In the genomic region with DNA sequence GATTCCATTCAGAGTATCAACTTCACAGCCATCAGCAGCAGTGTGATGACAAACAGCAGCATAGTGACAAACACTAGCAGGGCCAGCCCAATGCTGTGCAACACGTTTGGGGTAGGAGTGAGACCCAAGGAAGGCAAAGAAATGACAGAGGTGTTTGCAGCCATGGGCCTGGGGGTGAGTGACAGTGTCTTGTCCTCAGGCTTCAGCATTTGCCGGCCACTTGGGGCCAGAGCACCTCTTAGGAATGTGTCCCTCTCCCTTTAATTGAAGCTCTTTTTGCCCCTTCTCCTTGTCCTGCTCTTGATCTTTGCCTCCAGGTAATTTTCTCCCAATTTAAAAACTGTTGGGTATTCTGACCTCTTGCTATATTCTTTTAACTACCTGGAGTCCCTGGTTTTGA, we compare ENCODE assay signal across 23 cellular contexts.
DNase-seq lines count a peak whose midpoint lies in the region; ATAC-seq, FAIRE-seq and TF ChIP-seq lines count a peak whose summit lies in the region.
"Had no signal": no experiment of that assay in that cellular context is flagged by ENCODE, and none has a peak within 500 bp of the region (broad histone marks: within the 10 kb centered on the region; RNA-seq: fewer than 3 reads in every experiment).

No MANE protein-coding gene starts in this region.

- no peak overlapping the region for H3K4me2 ChIP-seq in GM23338
- no peak overlapping the region for H3K4me2 ChIP-seq in neural progenitor cell
- H3K4me2 ChIP-seq in PC-3 (ENCODE audit: low read length): no peak overlapping the region
- H3K4me2 ChIP-seq in HepG2 (ENCODE audit: low read depth, low read length): no peak overlapping the region
- H3K4me2 ChIP-seq: A549; BLaER1 treated with 17β-estradiol and CSF1 and Interleukin-3, amounts not matched to agents 10 nM and 100 nM had no signal

- TF ChIP-seq CTCF in GM23338 (conservative IDR thresholded peaks at IDR 0.05; ENCODE audit: low read depth in 2 of 2): no peak
- TF ChIP-seq CTCF in neural progenitor cell (IDR thresholded peaks at IDR 0.05): no peak
- TF ChIP-seq CTCF in PC-3 (conservative IDR thresholded peaks at IDR 0.05; ENCODE audit: low read depth, low read length): no peak
- TF ChIP-seq CTCF in HepG2 (CRISPR knock-in tag; IDR thresholded peaks at IDR 0.05): no peak

- H3K4me1 ChIP-seq in GM23338 (ENCODE audit: insufficient read depth) (peaks cover 5% of the 10 kb centered on the region; the same call in 1 of the 2 replicates), neural progenitor cell (no peaks in the 10 kb centered on the region), PC-3 (ENCODE audit: insufficient read depth, low read length) (no peaks in the 10 kb centered on the region), HepG2 (ENCODE audit: insufficient read depth, low read length) (no peaks in the 10 kb centered on the region)
- H3K4me1 ChIP-seq: A549; BLaER1 treated with 17β-estradiol and CSF1 and Interleukin-3, amounts not matched to agents 10 nM and 100 nM; HAP-1 had no signal

- peaks cover 8% of the 10 kb centered on the region for H3K4me1 Mint-ChIP-seq in GM23338
- H3K4me1 Mint-ChIP-seq in neural progenitor cell: no peaks in the 10 kb centered on the region
- H3K4me1 Mint-ChIP-seq: CD14-positive monocyte; CD8-positive, alpha-beta memory T cell had no signal

- H3K36me3 ChIP-seq in GM23338 (ENCODE audit: insufficient read depth) (0 out of 2 replicates have a peak, but pooled peaks cover 7% of the 10 kb centered on the region), neural progenitor cell (no peaks in the 10 kb centered on the region), PC-3 (ENCODE audit: low read depth, low read length) (no peaks in the 10 kb centered on the region), HepG2 (replicated peaks in 1 of 2; ENCODE audit: control insufficient read depth in 1 of 2, insufficient read depth in 2 of 2, low read length in 2 of 2) (no peaks in the 10 kb centered on the region)
- H3K36me3 ChIP-seq: BLaER1 treated with 17β-estradiol and CSF1 and Interleukin-3, amounts not matched to agents 10 nM and 100 nM; HAP-1 had no signal

- H3K27me3 Mint-ChIP-seq in GM23338 (ENCODE audit: insufficient read depth, low read depth, poor library complexity): peaks cover 2% of the 10 kb centered on the region
- H3K27me3 Mint-ChIP-seq in neural progenitor cell (ENCODE audit: insufficient read depth, low read depth): peaks cover 2% of the 10 kb centered on the region
- H3K27me3 Mint-ChIP-seq: CD4-positive, alpha-beta T cell; CD8-positive, alpha-beta memory T cell had no signal

- H3K9me2 ChIP-seq in GM23338 (ENCODE audit: insufficient read depth): peaks cover 14% of the 10 kb centered on the region; the same call in 1 of the 2 replicates
- H3K9me2 ChIP-seq in PC-3 (replicated peaks; ENCODE audit: low read length): no peaks in the 10 kb centered on the region

- H3F3A ChIP-seq in GM23338 (replicated peaks; ENCODE audit: low read depth) (no peaks in the 10 kb centered on the region), neural progenitor cell (ENCODE audit: low read depth) (no peaks in the 10 kb centered on the region), PC-3 (ENCODE audit: low read length, unreplicated experiment) (no peaks in the 10 kb centered on the region)

- WGBS in HepG2 (ENCODE audit: low lambda C conversion rate): 25% methylated on average over 1 of the region's 2 CpGs

- POLR2A ChIA-PET in PC-3 (lab: Charles Lee; ENCODE audit: unreplicated experiment): no interaction called here
- POLR2A ChIA-PET in HepG2 (lab: Yijun Ruan, JAX): no interaction called here

- H2AFZ ChIP-seq in GM23338: no peak overlapping the region
- H2AFZ ChIP-seq in neural progenitor cell (replicated peaks): peak overlapping the region; percentile 26
- H2AFZ ChIP-seq in PC-3 (ENCODE audit: low read length): no peak overlapping the region
- H2AFZ ChIP-seq in HepG2 (ENCODE audit: low read length): no peak overlapping the region
- H2AFZ ChIP-seq: GM23248 had no signal

- TF ChIP-seq EP300 in HepG2 (IDR thresholded peaks at IDR 0.05; ENCODE audit: low read depth in 2 of 2, low read length in 2 of 2): no peak
- TF ChIP-seq EP300 in HepG2 (CRISPR knock-in tag; IDR thresholded peaks at IDR 0.05; ENCODE audit: borderline replicate concordance): no peak

- no peak for TF ChIP-seq POLR2A in HepG2 (IDR thresholded peaks at IDR 0.05; ENCODE audit: insufficient read depth in 1 of 2, low read depth in 2 of 2, low read length in 2 of 2)

- H4K20me1 ChIP-seq in GM23338 (replicated peaks; ENCODE audit: insufficient read depth) (no peaks in the 10 kb centered on the region), neural progenitor cell (ENCODE audit: low read depth) (no peaks in the 10 kb centered on the region), PC-3 (ENCODE audit: low read length) (no peaks in the 10 kb centered on the region), HepG2 (ENCODE audit: insufficient read depth, low read length) (no peaks in the 10 kb centered on the region)
- H4K20me1 ChIP-seq: BLaER1 treated with 17β-estradiol and CSF1 and Interleukin-3, amounts not matched to agents 10 nM and 100 nM had no signal

- intact Hi-C loops in PC-3 (cut with micrococcal nuclease): no loop called here
- intact Hi-C loops in HepG2 (cut with micrococcal nuclease; ENCODE audit: unreplicated experiment): no loop called here

- H3K27ac ChIP-seq in GM23338 (ENCODE audit: low read depth) (no peak overlapping the region), neural progenitor cell (no peak overlapping the region), PC-3 (ENCODE audit: low read length) (no peak overlapping the region), HepG2 (ENCODE audit: extremely low read length, insufficient read depth, low read length) (no peak overlapping the region)
- H3K27ac ChIP-seq: A549; BLaER1 treated with 17β-estradiol and CSF1 and Interleukin-3, amounts not matched to agents 10 nM and 100 nM; GM23248 had no signal

- H3K4me3 Mint-ChIP-seq in GM23338 (no peak overlapping the region), neural progenitor cell (no peak overlapping the region)
- H3K4me3 Mint-ChIP-seq: CD14-positive monocyte; CD4-positive, alpha-beta T cell; CD8-positive, alpha-beta memory T cell; HFFc6 had no signal

- H3K9me3 Mint-ChIP-seq in GM23338: peaks cover 36% of the 10 kb centered on the region
- H3K9me3 Mint-ChIP-seq in neural progenitor cell: peaks cover 3% of the 10 kb centered on the region

- no peak overlapping the region for H3K27ac Mint-ChIP-seq in GM23338
- peak overlapping the region; percentile 18 for H3K27ac Mint-ChIP-seq in neural progenitor cell
- H3K27ac Mint-ChIP-seq: CD14-positive monocyte; CD4-positive, alpha-beta T cell; CD8-positive, alpha-beta memory T cell; HFFc6 had no signal

- H3K4me3 ChIP-seq in GM23338 (no peak overlapping the region), neural progenitor cell (no peak overlapping the region), PC-3 (ENCODE audit: low read length) (no peak overlapping the region), HepG2 (replicated peaks in 1 of 3; ENCODE audit: insufficient read depth in 1 of 3, low read depth in 2 of 3, low read length in 3 of 3) (no peak overlapping the region)
- H3K4me3 ChIP-seq: A549; BLaER1 treated with 17β-estradiol and CSF1 and Interleukin-3, amounts not matched to agents 10 nM and 100 nM; GM23248; HAP-1 had no signal

- H3K36me3 Mint-ChIP-seq in GM23338 (ENCODE audit: low read depth): peaks cover 43% of the 10 kb centered on the region
- H3K36me3 Mint-ChIP-seq in neural progenitor cell: no peaks in the 10 kb centered on the region
- H3K36me3 Mint-ChIP-seq: CD14-positive monocyte; CD8-positive, alpha-beta memory T cell had no signal

- ATAC-seq in GM23338 (peak; percentile 23; the same call in 1 of the 3 replicates), PC-3 (no peak), HepG2 (no peak)
- no peak for ATAC-seq in activated CD4-positive, CD25-positive, alpha-beta regulatory T cell treated with anti-CD3 and anti-CD28 coated beads, Interleukin-2, amount 50 U/mL, for 24 hours
- ATAC-seq: A549 had no signal

- H3K9ac ChIP-seq in neural progenitor cell (no peak overlapping the region), PC-3 (ENCODE audit: low read length) (no peak overlapping the region), HepG2 (ENCODE audit: insufficient read depth, low read depth, low read length) (no peak overlapping the region)
- H3K9ac ChIP-seq: BLaER1 treated with 17β-estradiol and CSF1 and Interleukin-3, amounts not matched to agents 10 nM and 100 nM; GM23248 had no signal

- CTCF ChIA-PET in PC-3 (lab: Charles Lee) (no interaction called here), HepG2 (lab: Yijun Ruan, JAX; ENCODE audit: low intra/inter-chr PET ratio, low total read pairs) (no interaction called here)

- H3K27me3 ChIP-seq in GM23338 (ENCODE audit: insufficient read depth) (no peaks in the 10 kb centered on the region), neural progenitor cell (no peaks in the 10 kb centered on the region), PC-3 (ENCODE audit: low read length) (no peaks in the 10 kb centered on the region), HepG2 (ENCODE audit: control insufficient read depth in 1 of 2, insufficient read depth in 2 of 2, low read length in 2 of 2) (no peaks in the 10 kb centered on the region)
- H3K27me3 ChIP-seq: BE2C; BLaER1 treated with 17β-estradiol and CSF1 and Interleukin-3, amounts not matched to agents 10 nM and 100 nM had no signal

- DNase-seq in GM23338 (ENCODE audit: low spot score) (no peak), islet precursor cell (peak; percentile 61), neural progenitor cell (ENCODE audit: low spot score) (no peak), amniotic stem cell (lab: John Stamatoyannopoulos, UW) (no peak), PC-3 (no peak), HepG2 (ENCODE audit: low spot score) (no peak)
- DNase-seq: 8988T; ACHN; AML-193; BE2C; CD4-positive, alpha-beta T cell; CD8-positive, alpha-beta memory T cell; DMS53; DMS79 treated with DMSO at 0.1 percent for 48 hours; GM23248; HFFc6 had no signal

- no peak for FAIRE-seq in HepG2 (lab: Jason Lieb, UNC)
- FAIRE-seq: A549, G401.6, GM12892 had no signal

- H3K9me3 ChIP-seq in neural progenitor cell (ENCODE audit: low read depth): no peaks in the 10 kb centered on the region
- H3K9me3 ChIP-seq in PC-3 (ENCODE audit: low read length): no peaks in the 10 kb centered on the region
- H3K9me3 ChIP-seq in HepG2 (ENCODE audit: low read length): 0 out of 2 replicates have a peak, but pooled peaks cover 4% of the 10 kb centered on the region
- H3K9me3 ChIP-seq: A549 had no signal

- no peak for TF ChIP-seq RAD21 in HepG2 (CRISPR knock-in tag; IDR thresholded peaks at IDR 0.05)

- H3K79me2 ChIP-seq in GM23338 (replicated peaks; ENCODE audit: insufficient read depth) (no peaks in the 10 kb centered on the region), neural progenitor cell (ENCODE audit: low read depth) (no peaks in the 10 kb centered on the region), PC-3 (ENCODE audit: low read length) (no peaks in the 10 kb centered on the region), HepG2 (ENCODE audit: insufficient read depth, low read length) (no peaks in the 10 kb centered on the region)

- in situ Hi-C loops in HepG2 (cut with HindIII; ENCODE audit: extremely low pct_ligation_motif_present, low pct_unique_long_range_greater_than_20kb): no loop called here

- BruUV-seq in PC-3 (replicated peaks; lab: Mats Ljungman, UMichigan) (no TSS peak), HepG2 (replicated peaks; lab: Mats Ljungman, UMichigan) (no TSS peak)

TF ChIP-seq in GM23338, 12 proteins besides CTCF, POLR2A, EP300 and RAD21 (continues in another document):
- TF ChIP-seq POLR2AphosphoS5 (IDR thresholded peaks at IDR 0.05; ENCODE audit: low read depth): no peak
